Comparison of ENCODE assay signal across 12 cellular contexts in the genomic region with DNA sequence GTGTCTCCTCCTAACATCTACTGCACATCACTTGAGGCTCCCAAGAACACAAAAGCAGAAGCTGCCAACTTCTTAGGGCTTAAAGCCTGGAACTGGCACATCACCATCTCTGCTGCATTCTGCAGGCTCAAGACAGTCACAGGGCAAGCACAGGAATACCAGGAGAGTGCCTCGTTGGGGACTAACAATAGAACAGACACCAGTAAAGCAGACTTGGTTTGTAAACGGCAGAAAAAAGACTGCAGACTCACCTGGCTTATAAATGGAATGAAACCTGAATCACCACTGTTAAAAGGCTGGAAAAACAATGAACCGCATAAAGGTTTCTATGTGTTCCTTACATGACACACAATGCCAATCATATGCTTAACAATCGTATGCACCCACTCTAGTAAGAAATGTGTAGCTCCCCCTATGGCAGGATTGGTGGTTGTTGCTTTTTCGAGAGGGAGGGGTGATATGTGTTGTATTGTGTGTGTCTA. TPM values are rescaled to one million over a fixed set of nuclear protein-coding genes. Genes with fewer than 3 reads are reported as not detected.
A peak's percentile ranks its signal among the peaks of the same experiment; 100 is the strongest.
DNase-seq lines count a peak whose midpoint lies in the region; TF ChIP-seq lines count a peak whose summit lies in the region.
"Had no signal": no experiment of that assay in that cellular context is flagged by ENCODE, and none has a peak within 500 bp of the region (broad histone marks: within the 10 kb centered on the region; RNA-seq: fewer than 3 reads in every experiment).

No MANE protein-coding gene starts in this region.

- POLR2A ChIA-PET in SK-N-SH (lab: Yijun Ruan, JAX) = no interaction called here

- H3K27ac ChIP-seq in SK-N-SH (ENCODE audit: low read depth in 2 of 2, low read length in 1 of 2) (no peak overlapping the region), skeletal muscle tissue (ENCODE audit: low read depth, low read length) (peak overlapping the region; percentile 65)

- H3K27me3 ChIP-seq in SK-N-SH (ENCODE audit: insufficient read depth) = no peaks in the 10 kb centered on the region
- H3K27me3 ChIP-seq in skeletal muscle tissue (ENCODE audit: control insufficient read depth in 3 of 3, insufficient read depth in 3 of 3, low read length in 3 of 3) = no peaks in the 10 kb centered on the region

- H3K9me3 ChIP-seq in SK-N-SH = no peaks in the 10 kb centered on the region
- no peaks in the 10 kb centered on the region for H3K9me3 ChIP-seq in skeletal muscle tissue (ENCODE audit: control insufficient read depth in 3 of 3, low read length in 3 of 3)

- H3K36me3 ChIP-seq in SK-N-SH (replicated peaks in 1 of 2; ENCODE audit: control insufficient read depth in 1 of 2, insufficient read depth in 2 of 2, low read length in 1 of 2) (peaks cover 0 to 5% of the 10 kb centered on the region in 2 experiments), skeletal muscle tissue (ENCODE audit: control insufficient read depth in 3 of 3, insufficient read depth in 3 of 3, low read length in 3 of 3) (no peaks in the 10 kb centered on the region)

- H3K4me3 ChIP-seq in SK-N-SH (ENCODE audit: low read depth in 2 of 2, low read length in 1 of 2) (no peak overlapping the region), fibroblast of mammary gland (ENCODE audit: control insufficient read depth, low read depth, low read length) (no peak overlapping the region), skeletal muscle tissue (ENCODE audit: low read length in 3 of 3) (no peak overlapping the region)

- peaks cover 100% of the 10 kb centered on the region for H4K20me1 ChIP-seq in SK-N-SH (ENCODE audit: insufficient read depth)

- H3K9me2 ChIP-seq in SK-N-SH = no peaks in the 10 kb centered on the region

- H3K9ac ChIP-seq in SK-N-SH (no peak overlapping the region), skeletal muscle tissue (ENCODE audit: low read depth in 1 of 3, low read length in 3 of 3) (peak overlapping the region; percentile 28 to 63 (median 57))

- peaks cover 12% of the 10 kb centered on the region for H3F3A ChIP-seq in SK-N-SH (replicated peaks; ENCODE audit: insufficient read depth)

- TF ChIP-seq CTCF in SK-N-SH (IDR thresholded peaks at IDR 0.05) (peak; percentile 47), fibroblast of mammary gland (conservative IDR thresholded peaks at IDR 0.05; ENCODE audit: control insufficient read depth, insufficient read depth, low read depth, low read length) (peak; percentile 6)

- peaks cover 100% of the 10 kb centered on the region for H3K79me2 ChIP-seq in SK-N-SH (ENCODE audit: insufficient read depth)

- CTCF ChIA-PET in SK-N-SH (lab: Yijun Ruan, JAX) = interaction anchor here (0.7 to 3.4 kb wide), 6 partner anchors 25 to 276 kb away, joined by 3 to 9 read pairs (median 4); no protein-coding TSS in a partner anchor

- TF ChIP-seq EP300 in SK-N-SH (IDR thresholded peaks at IDR 0.05; ENCODE audit: borderline replicate concordance in 1 of 2, low read depth in 1 of 2, low read length in 1 of 2) = no peak

- 66% methylated on average over 5 of the region's 5 CpGs for WGBS in SK-N-SH (ENCODE audit: low lambda C conversion rate)

- DNase-seq in NCI-H2107 treated with DMSO at 0.1 percent for 48 hours (lab: John Stamatoyannopoulos, UW; ENCODE audit: unreplicated experiment) = peak; percentile 61
- DNase-seq in NCI-H2107 (lab: John Stamatoyannopoulos, UW) = no peak
- DNase-seq in SK-N-SH = peak; percentile 45
- no peak for DNase-seq in fibroblast of mammary gland (ENCODE audit: low read depth)
- no peak for DNase-seq in KBM-7
- no peak for DNase-seq in stimulated activated CD4-positive, alpha-beta T cell treated with anti-CD3 and anti-CD28 coated beads, Interleukin-4, amount 100 ng/mL, for 4 hours
- no peak for DNase-seq in NCI-H1694 treated with DMSO at 0.1 percent for 48 hours (lab: John Stamatoyannopoulos, UW)
- DNase-seq: activated naive CD4-positive, alpha-beta T cell treated with anti-CD3 and anti-CD28 coated beads, Interleukin-2, amount 10 ng/mL, durations not matched to agents 7 days and 5 days; NCI-H1436 treated with DMSO at 0.1 percent for 48 hours; nephron progenitor cell; RPMI8226 had no signal

- H3K4me2 ChIP-seq in SK-N-SH = no peak overlapping the region

- in situ Hi-C loops in KBM-7 (cut with MboI; ENCODE audit: low pct_unique_long_range_greater_than_20kb, low sequenced_read_pairs) = no loop called here

- H3K4me1 ChIP-seq in SK-N-SH (ENCODE audit: control insufficient read depth in 1 of 2, insufficient read depth in 2 of 2, low read depth in 1 of 2, low read length in 1 of 2) = peaks cover 13 to 17% of the 10 kb centered on the region in 2 experiments; a peak in 3 of 4 replicates
- H3K4me1 ChIP-seq in skeletal muscle tissue (ENCODE audit: control insufficient read depth in 3 of 3, insufficient read depth in 3 of 3, low read length in 3 of 3) = peaks cover 35 to 56% (median 38%) of the 10 kb centered on the region in 3 donors

- no peak for TF ChIP-seq RAD21 in SK-N-SH (IDR thresholded peaks at IDR 0.05; ENCODE audit: low read length)

- H2AFZ ChIP-seq in SK-N-SH (ENCODE audit: low read depth) = no peak overlapping the region

TF ChIP-seq in SK-N-SH, 30 proteins besides CTCF, POLR2A, EP300 and RAD21:
- TF ChIP-seq GABPA (IDR thresholded peaks at IDR 0.05; ENCODE audit: low read depth) = no peak
- TF ChIP-seq NRF1 (IDR thresholded peaks at IDR 0.05; ENCODE audit: low read depth, low read length) = no peak
- TF ChIP-seq, protein P1, sequence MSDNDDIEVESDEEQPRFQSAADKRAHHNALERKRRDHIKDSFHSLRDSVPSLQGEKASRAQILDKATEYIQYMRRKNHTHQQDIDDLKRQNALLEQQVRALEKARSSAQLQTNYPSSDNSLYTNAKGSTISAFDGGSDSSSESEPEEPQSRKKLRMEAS (IDR thresholded peaks at IDR 0.05; ENCODE audit: low read depth) = no peak
- TF ChIP-seq TCF12 (IDR thresholded peaks at IDR 0.05) = no peak
- TF ChIP-seq ZBTB33 (IDR thresholded peaks at IDR 0.05; ENCODE audit: borderline replicate concordance, low read depth) = no peak
- TF ChIP-seq MEF2A (IDR thresholded peaks at IDR 0.05; ENCODE audit: borderline replicate concordance, low read depth) = no peak
- no peak for TF ChIP-seq FOSL2 (IDR thresholded peaks at IDR 0.05; ENCODE audit: borderline replicate concordance, low read depth)
- no peak for TF ChIP-seq MXI1 (IDR thresholded peaks at IDR 0.05; ENCODE audit: low read depth, low read length)
- TF ChIP-seq RCOR1 (IDR thresholded peaks at IDR 0.05; ENCODE audit: low read length) = no peak
- TF ChIP-seq YY1 (IDR thresholded peaks at IDR 0.05; ENCODE audit: low read depth) = no peak
- no peak for TF ChIP-seq EZH2phosphoT487 (IDR thresholded peaks at IDR 0.05; ENCODE audit: borderline replicate concordance, low read depth)
- TF ChIP-seq SIN3A (IDR thresholded peaks at IDR 0.05; ENCODE audit: borderline replicate concordance, low read depth, low read length) = no peak
- no peak for TF ChIP-seq REST (IDR thresholded peaks at IDR 0.05; ENCODE audit: low read depth, low read length)
- no peak for TF ChIP-seq ELF1 (IDR thresholded peaks at IDR 0.05)
- no peak for TF ChIP-seq POLR2AphosphoS5 (IDR thresholded peaks at IDR 0.05; ENCODE audit: low read depth, low read length)
- no peak for TF ChIP-seq CHD2 (IDR thresholded peaks at IDR 0.05; ENCODE audit: low read length, partially characterized antibody)

RNA-seq across cellular contexts. Expression of gene RHEB, which starts 12.8 kb away (rescaled TPM):
- 87.3 and 90.5 TPM in 2 replicates for polyA plus RNA-seq in SK-N-SH (2012; rRNA removed)
- polyA plus RNA-seq in SK-N-SH (2012; cell fraction: cytosol; rRNA removed) = 116 and 169 TPM in 2 replicates
- 42.8 and 46.3 TPM in 2 replicates for polyA plus RNA-seq in SK-N-SH (2012; cell fraction: nucleus; rRNA removed)
- 73.6 TPM for total RNA-seq in skeletal muscle tissue

Comparison
In these comparisons a context has a peak if more than half of its experiments do, and no peak if none do; other contexts are left out.
1. DNase-seq: peak in NCI-H2107 treated with DMSO at 0.1 percent for 48 hours (single experiment) and SK-N-SH (single experiment); none in NCI-H2107 (single experiment), fibroblast of mammary gland (single experiment), KBM-7 (single experiment), stimulated activated CD4-positive, alpha-beta T cell treated with anti-CD3 and anti-CD28 coated beads, Interleukin-4, amount 100 ng/mL, for 4 hours (0 of 2) and NCI-H1694 treated with DMSO at 0.1 percent for 48 hours (single experiment).